ENCODE assay signal across 21 cellular contexts in genomic region chr6:13404892-13405254, GRCh38.
DNase-seq lines count a peak whose midpoint lies in the region; ATAC-seq and TF ChIP-seq lines count a peak whose summit lies in the region.
"Had no signal": no experiment of that assay in that cellular context is flagged by ENCODE, and none has a peak within 500 bp of the region (broad histone marks: within the 10 kb centered on the region; RNA-seq: fewer than 3 reads in every experiment).

No MANE protein-coding gene starts in this region.

- no peak for TF ChIP-seq POLR2A in thyroid gland (IDR thresholded peaks at IDR 0.05)

- no peaks in the 10 kb centered on the region for H3K27me3 ChIP-seq in left ventricle myocardium inferior (ENCODE audit: low read depth)
- H3K27me3 ChIP-seq in thyroid gland = no peaks in the 10 kb centered on the region
- H3K27me3 ChIP-seq: BE2C, uterus had no signal

- H3K27ac Mint-ChIP-seq in natural killer cell = peak overlapping the region; percentile 50 to 80

- peaks cover 85% of the 10 kb centered on the region in 2 donors for H3K4me1 Mint-ChIP-seq in natural killer cell

- no peaks in the 10 kb centered on the region for H3K9me3 ChIP-seq in left ventricle myocardium inferior (replicated peaks)
- H3K9me3 ChIP-seq in thyroid gland = no peaks in the 10 kb centered on the region
- H3K9me3 ChIP-seq: BE2C, uterus had no signal

- no peak overlapping the region for H3K4me3 ChIP-seq in left ventricle myocardium inferior
- H3K4me3 ChIP-seq in thyroid gland (replicated peaks in 1 of 3) = no peak overlapping the region
- H3K4me3 ChIP-seq: GM12878, uterus had no signal

- ATAC-seq in natural killer cell (no peak), GM19467 (IDR thresholded peaks at IDR 0.05; ENCODE audit: unreplicated experiment) (no peak), omental fat pad (ENCODE audit: low FRiP score) (no peak)
- ATAC-seq: GM12878 had no signal

- no peaks in the 10 kb centered on the region for H3K27me3 Mint-ChIP-seq in natural killer cell (ENCODE audit: low read depth in 2 of 2)
- H3K27me3 Mint-ChIP-seq: naive B cell had no signal

- H3K36me3 Mint-ChIP-seq in natural killer cell = no peaks in the 10 kb centered on the region
- H3K36me3 Mint-ChIP-seq: naive B cell had no signal

- H3K36me3 ChIP-seq in left ventricle myocardium inferior (no peaks in the 10 kb centered on the region), thyroid gland (no peaks in the 10 kb centered on the region)
- H3K36me3 ChIP-seq: BE2C, uterus had no signal

- intact Hi-C loops in left ventricle myocardium inferior (cut with micrococcal nuclease) (no loop called here), cardiac septum (cut with DNase I) (loop anchor here (5.0 kb wide), 1 partner anchor 43 kb away; no protein-coding TSS in a partner anchor), natural killer cell (cut with micrococcal nuclease) (no loop called here), thyroid gland (cut with DNase I) (no loop called here)

- no peak for TF ChIP-seq CTCF in left ventricle myocardium inferior (IDR thresholded peaks at IDR 0.05; ENCODE audit: borderline replicate concordance)
- no peak for TF ChIP-seq CTCF in natural killer cell (IDR thresholded peaks at IDR 0.05)
- no peak for TF ChIP-seq CTCF in thyroid gland (IDR thresholded peaks at IDR 0.05)
- no peak for TF ChIP-seq CTCF in omental fat pad (IDR thresholded peaks at IDR 0.05)

- DNase-seq in left ventricle myocardium inferior (no peak), cardiac septum (ENCODE audit: low spot score) (no peak), epithelial cell of prostate (ENCODE audit: low read depth, low spot score) (no peak), natural killer cell (no peak), thyroid gland (no peak), AG20443 (ENCODE audit: low spot score) (no peak), omental fat pad (ENCODE audit: low spot score) (no peak)
- DNase-seq: activated CD4-positive, alpha-beta T cell treated with anti-CD3 and anti-CD28 coated beads for 1 hour; activated gamma-delta T cell; activated T-cell treated with anti-CD3 and anti-CD28 coated beads, Interleukin-2, amount 50 U/mL, for 1 hour; BE2C; COR-L47; effector CD4-positive, alpha-beta T cell; mesendoderm; naive B cell; NCI-H1694 treated with DMSO at 0.1 percent for 48 hours; NCI-H2171 treated with DMSO at 0.1 percent for 48 hours; NCI-H69; uterus had no signal

- no peaks in the 10 kb centered on the region for H3K9me3 Mint-ChIP-seq in natural killer cell
- H3K9me3 Mint-ChIP-seq: naive B cell had no signal

- H3K4me1 ChIP-seq in left ventricle myocardium inferior = peaks cover 93% of the 10 kb centered on the region
- H3K4me1 ChIP-seq in thyroid gland = peaks cover 27 to 34% of the 10 kb centered on the region in 2 donors
- H3K4me1 ChIP-seq: BE2C, uterus had no signal

- H3K4me3 Mint-ChIP-seq in natural killer cell = peak overlapping the region; percentile 31
- H3K4me3 Mint-ChIP-seq: naive B cell had no signal

- H3K27ac ChIP-seq in left ventricle myocardium inferior (replicated peaks) = peak overlapping the region; percentile 88
- peak overlapping the region; percentile 78 for H3K27ac ChIP-seq in epithelial cell of prostate
- peak overlapping the region in 2 of 3 donors; percentile 2 to 10 for H3K27ac ChIP-seq in thyroid gland
- H3K27ac ChIP-seq: uterus had no signal

Comparison
In these comparisons a context has a peak if more than half of its experiments do, and no peak if none do; other contexts are left out.
1. H3K27ac ChIP-seq: peak in every context shown above with its lines; median percentile 88 in left ventricle myocardium inferior; 78 in epithelial cell of prostate; 6 in thyroid gland.